8 cellular contexts compared by ENCODE assay signal in genomic region chr22:40856513-40857308, GRCh38. TPM values are rescaled to one million over a fixed set of nuclear protein-coding genes. Genes with fewer than 3 reads are reported as not detected.
DNase-seq lines count a peak whose midpoint lies in the region; TF ChIP-seq lines count a peak whose summit lies in the region.

Gene ST13 (minus strand): TSS chr22:40856639. CDS start chr22:40856540, 99 bp downstream.
Gene XPNPEP3 (plus strand): TSS chr22:40857148. CDS start chr22:40857182, 34 bp downstream.

- TF ChIP-seq CTCF in GM20000 (IDR thresholded peaks at IDR 0.05; ENCODE audit: extremely low read depth, missing control alignments) = no peak

- POLR2A ChIA-PET in activated CD8-positive, alpha-beta memory T cell treated with anti-CD3 and anti-CD28 coated beads for 36 hours (lab: Charles Lee) = interaction anchor here (0.6 to 1.1 kb wide), 7 partner anchors 36 to 1417 kb away, joined by 3 to 7 read pairs (median 4); no protein-coding TSS in a partner anchor

- DNase-seq in COLO829 (ENCODE audit: low spot score) = peak; percentile 85
- DNase-seq in GM20000 (ENCODE audit: low spot score) = peak; percentile 92
- peak; percentile 90 for DNase-seq in HT-29 (ENCODE audit: low spot score)
- peak; percentile 91 to 93 for DNase-seq in NOMO-1 (lab: John Stamatoyannopoulos, UW; ENCODE audit: unreplicated experiment in 2 of 2)
- peak; percentile 93 for DNase-seq in effector CD8-positive, alpha-beta T cell (lab: John Stamatoyannopoulos, UW)
- DNase-seq in lung microvascular endothelial cell (ENCODE audit: low read depth in 2 of 2) = peak; percentile 97
- peak; percentile 91 to 95 (median 93) for DNase-seq in stimulated activated CD4-positive, alpha-beta T cell treated with anti-CD3 and anti-CD28 coated beads, TNF-alpha, amount 100 ng/mL, for 48 hours (ENCODE audit: low read depth in 3 of 3)

- CTCF ChIA-PET in activated CD8-positive, alpha-beta memory T cell treated with anti-CD3 and anti-CD28 coated beads for 36 hours (lab: Charles Lee) = interaction anchor here (1.0 to 1.7 kb wide), 4 partner anchors 10 to 212 kb away, joined by 4 to 7 read pairs (median 4); no protein-coding TSS in a partner anchor

RNA-seq across cellular contexts. Expression of gene ST13, which starts in this region (rescaled TPM):
- total RNA-seq in HT-29 (2014; rRNA removed; shearing (Covaris generic)) = 67.2 and 92.5 TPM in 2 replicates
- total RNA-seq in activated CD8-positive, alpha-beta memory T cell treated with anti-CD3 and anti-CD28 coated beads for 36 hours = 100 to 1,000 TPM; 205 to 209 TPM
- 158 and 180 TPM in 2 replicates for total RNA-seq in lung microvascular endothelial cell

RNA-seq across cellular contexts. Expression of gene XPNPEP3, which starts in this region (rescaled TPM):
- 5.8 and 6.5 TPM in 2 replicates for total RNA-seq in HT-29 (2014; rRNA removed; shearing (Covaris generic))
- 10 to 100 TPM; 18.5 to 20.3 TPM for total RNA-seq in activated CD8-positive, alpha-beta memory T cell treated with anti-CD3 and anti-CD28 coated beads for 36 hours
- total RNA-seq in lung microvascular endothelial cell = 4.2 and 5.0 TPM in 2 replicates

Comparison
In these comparisons a context has a peak if more than half of its experiments do, and no peak if none do; other contexts are left out.
1. Peak in every context shown above with its lines: DNase-seq.